In the genomic region with DNA sequence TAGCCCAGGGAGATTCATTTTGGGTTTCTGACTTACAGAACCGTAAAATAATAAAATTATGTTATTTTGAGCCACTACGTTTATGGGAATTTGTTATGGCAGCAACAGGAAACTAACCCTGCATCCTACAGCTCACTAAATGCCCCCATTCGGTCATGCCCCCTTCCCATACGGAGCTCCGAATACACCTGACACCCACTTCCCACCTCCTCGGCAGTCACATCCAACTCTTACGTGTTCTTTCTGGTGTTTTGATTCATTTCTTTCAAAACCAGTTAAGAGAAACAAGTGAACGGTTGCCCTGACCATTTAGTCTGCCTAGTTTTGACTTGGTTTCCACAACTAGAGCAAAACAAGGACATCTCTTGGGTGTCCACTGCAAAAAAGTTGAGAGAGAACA, we compare ENCODE assay signal across 19 cellular contexts. TPM values are rescaled to one million over a fixed set of nuclear protein-coding genes. Genes with fewer than 3 reads are reported as not detected.
DNase-seq lines count a peak whose midpoint lies in the region; ATAC-seq and TF ChIP-seq lines count a peak whose summit lies in the region.
"Had no signal": no experiment of that assay in that cellular context is flagged by ENCODE, and none has a peak within 500 bp of the region (broad histone marks: within the 10 kb centered on the region; RNA-seq: fewer than 3 reads in every experiment).

No MANE protein-coding gene starts in this region.

- H3K4me3 ChIP-seq in OCI-LY1 (ENCODE audit: low read depth, low read length, poor library complexity, severe bottlenecking), result no peak overlapping the region
- no peak overlapping the region for H3K4me3 ChIP-seq in spleen
- no peak overlapping the region for H3K4me3 ChIP-seq in aorta (ENCODE audit: low read length in 2 of 2)
- no peak overlapping the region for H3K4me3 ChIP-seq in uterus
- H3K4me3 ChIP-seq: MG63 had no signal

- peak overlapping the region; percentile 35 for H3K27ac ChIP-seq in OCI-LY1 (ENCODE audit: low read depth, low read length, poor library complexity, severe bottlenecking)
- H3K27ac ChIP-seq in spleen, result peak overlapping the region in 5 of 8 donors; percentile 38 to 72 (median 56)
- no peak overlapping the region for H3K27ac ChIP-seq in aorta (ENCODE audit: low read depth in 1 of 2, low read length in 2 of 2)
- no peak overlapping the region for H3K27ac ChIP-seq in uterus
- H3K27ac ChIP-seq: C4-2B had no signal

- no peaks in the 10 kb centered on the region for H4K20me1 ChIP-seq in OCI-LY1 (ENCODE audit: insufficient read depth, low read length)

- no peak for DNase-seq in CD14-positive monocyte (ENCODE audit: low spot score)
- no peak for DNase-seq in central memory CD8-positive, alpha-beta T cell (ENCODE audit: low spot score in 2 of 2)
- no peak for DNase-seq in spleen
- DNase-seq in DMS79 treated with DMSO at 0.1 percent for 48 hours (lab: John Stamatoyannopoulos, UW), result no peak
- DNase-seq in cardiac septum (ENCODE audit: low spot score), result no peak
- DNase-seq in aorta, result no peak
- DNase-seq in uterus, result no peak
- DNase-seq: Calu3, DND-41, MG63, NCI-H1417, NCI-H1694 treated with DMSO at 0.1 percent for 48 hours, NCI-H2081, NCI-H2227 treated with DMSO at 0.1 percent for 48 hours, NCI-H526 treated with DMSO at 0.1 percent for 48 hours, SK-N-SH, SW 1271 had no signal

- TF ChIP-seq CTCF in CD14-positive monocyte (IDR thresholded peaks at IDR 0.05) (no peak), OCI-LY1 (IDR thresholded peaks at IDR 0.05; ENCODE audit: low read length) (no peak), spleen (IDR thresholded peaks at IDR 0.05 in 8 of 11, conservative IDR thresholded peaks at IDR 0.05 in 3 of 11) (no peak), uterus (IDR thresholded peaks at IDR 0.05) (no peak)

- WGBS in spleen, 5 donors, result 88 to 96% (median 94%) methylated on average over 8 of the region's 8 CpGs
- 82 to 89% methylated on average over 8 of the region's 8 CpGs for WGBS in aorta, 2 donors

- H3K36me3 Mint-ChIP-seq in CD14-positive monocyte, result peaks cover 11 to 27% of the 10 kb centered on the region in 2 donors
- peaks cover 4% of the 10 kb centered on the region for H3K36me3 Mint-ChIP-seq in central memory CD8-positive, alpha-beta T cell (ENCODE audit: insufficient read depth)

- H3K4me3 Mint-ChIP-seq in CD14-positive monocyte, result no peak overlapping the region
- H3K4me3 Mint-ChIP-seq in central memory CD8-positive, alpha-beta T cell, result no peak overlapping the region

- peaks cover 0 to 5% (median 0%) of the 10 kb centered on the region in 7 donors for H3K9me3 Mint-ChIP-seq in CD14-positive monocyte
- no peaks in the 10 kb centered on the region for H3K9me3 Mint-ChIP-seq in central memory CD8-positive, alpha-beta T cell

- H3K27me3 Mint-ChIP-seq in CD14-positive monocyte (ENCODE audit: low read depth in 3 of 3), result peaks cover 0 to 3% (median 1%) of the 10 kb centered on the region in 3 donors
- no peaks in the 10 kb centered on the region for H3K27me3 Mint-ChIP-seq in central memory CD8-positive, alpha-beta T cell

- no peak overlapping the region for H2AFZ ChIP-seq in OCI-LY1 (ENCODE audit: low read length)

- no peaks in the 10 kb centered on the region for H3F3A ChIP-seq in OCI-LY1 (ENCODE audit: insufficient read depth, low read length)

- no peak for ATAC-seq in central memory CD8-positive, alpha-beta T cell (replicated peaks; ENCODE audit: extremely low read depth, poor library complexity, severe bottlenecking)
- no peak for ATAC-seq in aorta (ENCODE audit: low FRiP score)

- H3K4me1 ChIP-seq in OCI-LY1 (ENCODE audit: insufficient read depth, low read length, severe bottlenecking) (peaks cover 20% of the 10 kb centered on the region), spleen (peaks cover 0 to 38% (median 21%) of the 10 kb centered on the region in 6 donors), aorta (ENCODE audit: control insufficient read depth in 1 of 2, insufficient read depth in 2 of 2, low read length in 2 of 2) (no peaks in the 10 kb centered on the region), uterus (no peaks in the 10 kb centered on the region)

- H3K9me3 ChIP-seq in OCI-LY1 (ENCODE audit: low read length), result no peaks in the 10 kb centered on the region
- no peaks in the 10 kb centered on the region for H3K9me3 ChIP-seq in spleen
- no peaks in the 10 kb centered on the region for H3K9me3 ChIP-seq in aorta (ENCODE audit: control insufficient read depth, low read length)
- no peaks in the 10 kb centered on the region for H3K9me3 ChIP-seq in uterus
- H3K9me3 ChIP-seq: MG63, SK-N-SH had no signal

- no peaks in the 10 kb centered on the region for H3K9me2 ChIP-seq in OCI-LY1 (ENCODE audit: low read depth, low read length)
- H3K9me2 ChIP-seq: SK-N-SH had no signal

- H3K79me2 ChIP-seq in OCI-LY1 (ENCODE audit: insufficient read depth, low read length), result peaks cover 20% of the 10 kb centered on the region

- no peak for TF ChIP-seq POLR2A in spleen (IDR thresholded peaks at IDR 0.05)
- TF ChIP-seq POLR2A in uterus (IDR thresholded peaks at IDR 0.05), result no peak

- no peak overlapping the region for H3K9ac ChIP-seq in OCI-LY1 (ENCODE audit: low read length)
- H3K9ac ChIP-seq: SK-N-SH had no signal

- intact Hi-C loops in CD14-positive monocyte (cut with micrococcal nuclease), result no loop called here
- intact Hi-C loops in spleen (cut with DNase I; ENCODE audit: low total_unique reads), result no loop called here
- intact Hi-C loops in cardiac septum (cut with DNase I), result no loop called here
- intact Hi-C loops in aorta (cut with DNase I), result no loop called here
- intact Hi-C loops in uterus (cut with DNase I; ENCODE audit: low total_unique reads), result no loop called here

- H3K27me3 ChIP-seq in OCI-LY1 (ENCODE audit: insufficient read depth, low read length) (no peaks in the 10 kb centered on the region), spleen (replicated peaks in 1 of 7) (no peaks in the 10 kb centered on the region), aorta (ENCODE audit: control insufficient read depth in 1 of 2, insufficient read depth in 2 of 2, low read length in 1 of 2) (no peaks in the 10 kb centered on the region), uterus (no peaks in the 10 kb centered on the region)
- H3K27me3 ChIP-seq: MG63 had no signal

- H3K36me3 ChIP-seq in OCI-LY1 (ENCODE audit: insufficient read depth, low read length) (peaks cover 24% of the 10 kb centered on the region), spleen (peaks cover 0 to 22% (median 11%) of the 10 kb centered on the region in 6 donors), aorta (ENCODE audit: control insufficient read depth in 1 of 2, insufficient read depth in 2 of 2, low read length in 1 of 2) (peaks cover 0 to 4% of the 10 kb centered on the region in 2 donors), uterus (no peaks in the 10 kb centered on the region)

- H3K27ac Mint-ChIP-seq in CD14-positive monocyte, result peak overlapping the region in 4 of 7 donors; percentile 15 to 83 (median 56)
- H3K27ac Mint-ChIP-seq in central memory CD8-positive, alpha-beta T cell (ENCODE audit: low read depth), result peak overlapping the region; percentile 10

- H3K4me1 Mint-ChIP-seq in CD14-positive monocyte, result peaks cover 29% of the 10 kb centered on the region
- peaks cover 40% of the 10 kb centered on the region for H3K4me1 Mint-ChIP-seq in central memory CD8-positive, alpha-beta T cell

- H3K4me2 ChIP-seq in OCI-LY1 (ENCODE audit: low read length), result no peak overlapping the region
- H3K4me2 ChIP-seq: SK-N-SH had no signal

RNA-seq across cellular contexts. Expression of a gene that starts 19.7 kb away (rescaled TPM):
- 10 to 100 TPM; 20.8 to 22.4 TPM for polyA plus RNA-seq in CD14-positive monocyte
- total RNA-seq in spleen, result 10 to 100 TPM; 16.1 to 60.1 (median 35.6) TPM
- polyA plus RNA-seq in spleen, result 10 to 100 TPM; 17.0 to 25.7 (median 23.4) TPM
- 10.5 TPM for total RNA-seq in cardiac septum
- total RNA-seq in aorta, result 10 to 100 TPM in 1 of 2 donors, 1 to 10 TPM in 1; 9.7 to 13.7 TPM
- polyA plus RNA-seq in aorta, result 10 to 100 TPM in 1 of 2 donors, 1 to 10 TPM in 1; 9.9 to 10.0 TPM
- 10 to 100 TPM in 3 of 4 donors, under 1 TPM in 1; 0.59 to 28.9 (median 20.4) TPM for total RNA-seq in uterus

RNA-seq across cellular contexts. Expression of a gene that starts 21.6 kb away (rescaled TPM):
- polyA plus RNA-seq in CD14-positive monocyte, result 10 to 100 TPM; 26.6 to 44.7 TPM
- total RNA-seq in spleen, result 100 to 1,000 TPM in 3 of 7 donors, 10 to 100 TPM in 4; 70.2 to 132 (median 97.3) TPM
- polyA plus RNA-seq in spleen, result 100 to 1,000 TPM in 1 of 3 donors, 10 to 100 TPM in 2; 72.3 to 111 (median 76.7) TPM
- 67.5 TPM for total RNA-seq in cardiac septum
- 100 to 1,000 TPM in 1 of 2 donors, 10 to 100 TPM in 1; 83.8 to 125 TPM for total RNA-seq in aorta
- 100 to 1,000 TPM in 1 of 2 donors, 10 to 100 TPM in 1; 47.6 to 163 TPM for polyA plus RNA-seq in aorta
- total RNA-seq in uterus, result 100 to 1,000 TPM in 1 of 4 donors, 10 to 100 TPM in 3; 15.6 to 149 (median 66.5) TPM

Comparison
In these comparisons a context has a peak if more than half of its experiments do, and no peak if none do; other contexts are left out.
1. H3K27ac ChIP-seq: peak in OCI-LY1 (single experiment) and spleen (5 of 8); none in aorta (0 of 2) and uterus (0 of 2).